In genomic region chr6:139027620-139028182, GRCh38 we compare ENCODE assay signal across 8 cellular contexts. TPM values are rescaled to one million over a fixed set of nuclear protein-coding genes. Genes with fewer than 3 reads are reported as not detected.
DNase-seq lines count a peak whose midpoint lies in the region; ATAC-seq and TF ChIP-seq lines count a peak whose summit lies in the region.

No MANE protein-coding gene starts in this region.

- H3K4me3 ChIP-seq in OCI-LY7 (ENCODE audit: low read depth, low read length, poor library complexity, severe bottlenecking) (peak overlapping the region; percentile 74), iPS-15b (ENCODE audit: low read depth, low read length) (peak overlapping the region; percentile 90)

- DNase-seq in ELF-1 (ENCODE audit: low read depth, low spot score) (peak; percentile 70), OCI-LY7 (ENCODE audit: low spot score) (no peak)
- DNase-seq in activated naive CD4-positive, alpha-beta T cell treated with anti-CD3 and anti-CD28 coated beads, Interleukin-2, amount 50 U/mL, for 16 hours: peak; percentile 68
- DNase-seq in stimulated activated CD4-positive, alpha-beta T cell treated with anti-CD3 and anti-CD28 coated beads, Interleukin-12 subunit alpha, Interleukin-12 subunit beta, amount 100 ng/mL, for 24 hours (ENCODE audit: low read depth in 2 of 2): peak; percentile 28 to 35

- peak overlapping the region; percentile 49; the same call in 1 of the 2 replicates for H2AFZ ChIP-seq in OCI-LY7 (ENCODE audit: low read length)

- ATAC-seq in HG03565 (IDR thresholded peaks at IDR 0.05; ENCODE audit: unreplicated experiment): peak; percentile 28
- no peak for ATAC-seq in GM21528 (IDR thresholded peaks at IDR 0.05; ENCODE audit: low FRiP score, unreplicated experiment)
- ATAC-seq in HG03354 (IDR thresholded peaks at IDR 0.05; ENCODE audit: poor library complexity, severe bottlenecking, unreplicated experiment): no peak

- CTCF ChIA-PET in OCI-LY7 (lab: Charles Lee; ENCODE audit: unreplicated experiment): interaction anchor here (0.6 kb wide), 1 partner anchor 492 kb away, joined by 4 read pairs; no protein-coding TSS in a partner anchor

- POLR2A ChIA-PET in OCI-LY7 (lab: Charles Lee): interaction anchor here (0.6 to 1.0 kb wide), 7 partner anchors 12 to 348 kb away, joined by 3 to 10 read pairs (median 3); no protein-coding TSS in a partner anchor

- no peaks in the 10 kb centered on the region for H3K27me3 ChIP-seq in iPS-15b (ENCODE audit: control insufficient read depth, insufficient read depth, low read length)

- H3K9me3 ChIP-seq in OCI-LY7 (ENCODE audit: low read length) (no peaks in the 10 kb centered on the region), iPS-15b (ENCODE audit: control insufficient read depth, insufficient read depth, low read length) (no peaks in the 10 kb centered on the region)

- no TSS peak for BruUV-seq in OCI-LY7 (replicated peaks; lab: Mats Ljungman, UMichigan)

- no peak overlapping the region for H3K27ac ChIP-seq in OCI-LY7 (ENCODE audit: low read depth, low read length, poor library complexity, severe bottlenecking)

- H3K36me3 ChIP-seq in OCI-LY7 (ENCODE audit: insufficient read depth, low read length): no peaks in the 10 kb centered on the region
- no peaks in the 10 kb centered on the region for H3K36me3 ChIP-seq in iPS-15b (ENCODE audit: control insufficient read depth, insufficient read depth, low read length)

- intact Hi-C loops in OCI-LY7 (cut with micrococcal nuclease; ENCODE audit: unreplicated experiment): loop anchor here (1.0 to 5.0 kb wide), 4 partner anchors 100 to 347 kb away; partner anchors contain the start of genes CCDC28A and CITED2

- H3K9ac ChIP-seq in iPS-15b (ENCODE audit: low read depth, low read length): peak overlapping the region; percentile 87

- H3K4me1 ChIP-seq in OCI-LY7 (ENCODE audit: insufficient read depth, low read length, poor library complexity, severe bottlenecking): peaks cover 22% of the 10 kb centered on the region
- peaks cover 12% of the 10 kb centered on the region for H3K4me1 ChIP-seq in iPS-15b (ENCODE audit: control insufficient read depth, insufficient read depth, low read length)

- H3K9me2 ChIP-seq in OCI-LY7 (ENCODE audit: insufficient read depth, low read length): no peaks in the 10 kb centered on the region

- peaks cover 22% of the 10 kb centered on the region; the same call in 1 of the 2 replicates for H3K79me2 ChIP-seq in OCI-LY7 (ENCODE audit: insufficient read depth, low read depth, low read length)

- peak overlapping the region; percentile 88 for H3K4me2 ChIP-seq in OCI-LY7 (ENCODE audit: low read length)

- peaks cover 10% of the 10 kb centered on the region for H4K20me1 ChIP-seq in OCI-LY7 (ENCODE audit: insufficient read depth, low read length)

- TF ChIP-seq CTCF in OCI-LY7 (conservative IDR thresholded peaks at IDR 0.05; ENCODE audit: low read length): no peak

RNA-seq across cellular contexts. Expression of gene ABRACL, which starts 0.8 kb away (rescaled TPM):
- total RNA-seq in OCI-LY7 (2014; rRNA removed; shearing (Covaris generic)): 69.7 and 70.1 TPM in 2 replicates
- 56.0 and 73.5 TPM in 2 replicates for total RNA-seq in OCI-LY7 (2022)

RNA-seq across cellular contexts. Expression of gene REPS1, which starts 39.6 kb away (rescaled TPM):
- total RNA-seq in OCI-LY7 (2014; rRNA removed; shearing (Covaris generic)): 29.0 and 40.0 TPM in 2 replicates
- 53.9 and 68.6 TPM in 2 replicates for total RNA-seq in OCI-LY7 (2022)
